Comparison of ENCODE assay signal across 21 cellular contexts in genomic region chr7:83701744-83702143, GRCh38. TPM values are rescaled to one million over a fixed set of nuclear protein-coding genes. Genes with fewer than 3 reads are reported as not detected.
"Had no signal": no experiment of that assay in that cellular context is flagged by ENCODE, and none has a peak within 500 bp of the region (broad histone marks: within the 10 kb centered on the region; RNA-seq: fewer than 3 reads in every experiment).

No MANE protein-coding gene starts in this region.

- ATAC-seq: activated CD8-positive, alpha-beta T cell treated with anti-CD3 and anti-CD28 coated beads, Interleukin-2, amount 10 ng/mL, durations not matched to agents 7 days and 5 days; PC-3 had no signal

- FAIRE-seq: RCC 7860 had no signal

- DNase-seq: activated CD4-positive, alpha-beta T cell treated with anti-CD3 and anti-CD28 coated beads for 48 hours; activated CD4-positive, alpha-beta T cell treated with anti-CD3 and anti-CD28 coated beads, Interleukin-2, amount 50 U/mL, for 4 hours; activated CD4-positive, CD25-positive, alpha-beta regulatory T cell treated with anti-CD3 and anti-CD28 coated beads, Interleukin-2, amount 50 U/mL, for 72 hours; activated CD8-positive, alpha-beta T cell treated with anti-CD3 and anti-CD28 coated beads, Interleukin-2, amount 10 ng/mL, durations not matched to agents 7 days and 5 days; activated effector memory CD4-positive, alpha-beta T cell treated with Interleukin-2 at 50 U/mL for 16 hours; activated naive CD4-positive, alpha-beta T cell; activated T-cell treated with anti-CD3 and anti-CD28 coated beads, Interleukin-2, amount 50 U/mL, for 24 hours; Karpas-422; MM.1S; NCI-H1105; NCI-H1436; NCI-H1694 treated with DMSO at 0.1 percent for 48 hours; NCI-H2029 treated with DMSO at 0.1 percent for 48 hours; NCI-H345; NCI-H510A; NCI-H526 treated with DMSO at 0.1 percent for 48 hours; PC-3; SHP77 had no signal

- H3K4me3 ChIP-seq: SJSA1 had no signal

RNA-seq across cellular contexts. Expression of gene SEMA3E, which starts 52.8 kb away (rescaled TPM):
- total RNA-seq: activated CD8-positive, alpha-beta T cell treated with anti-CD3 and anti-CD28 coated beads, Interleukin-2, amount 10 ng/mL, durations not matched to agents 7 days and 5 days; activated T-helper 1 cell treated with anti-CD3 and anti-CD28 coated beads, Interleukin-12 subunit alpha, Interleukin-12 subunit beta, Interleukin-2, Interleukin-4 antibody, amounts not matched to agents 30 ng/mL and 10 ng/mL and 1 ng/mL, durations not matched to agents 14 hours and 24 hours and 36 hours had no signal
